1 cellular context compared by ENCODE assay signal in genomic region chr4:79248610-79249009, GRCh38.
TF ChIP-seq lines count a peak whose summit lies in the region.

No MANE protein-coding gene starts in this region.

TF ChIP-seq in GM12878, 131 proteins besides CTCF, POLR2A, EP300 and RAD21:
- TF ChIP-seq POLR2AphosphoS2 (IDR thresholded peaks at IDR 0.05; ENCODE audit: low read depth, low read length) (no peak), TBL1XR1 (IDR thresholded peaks at IDR 0.05; ENCODE audit: low read depth, low read length) (no peak), RELA (IDR thresholded peaks at IDR 0.05; ENCODE audit: borderline replicate concordance, partially characterized antibody) (no peak), ATF3 (IDR thresholded peaks at IDR 0.05; ENCODE audit: borderline replicate concordance, extremely low read depth, low read depth, low read length) (no peak), ZBED1 (IDR thresholded peaks at IDR 0.05; ENCODE audit: borderline replicate concordance) (no peak), GABPA (IDR thresholded peaks at IDR 0.05; ENCODE audit: low read depth) (no peak), ZNF207 (IDR thresholded peaks at IDR 0.05; ENCODE audit: borderline replicate concordance) (no peak), BHLHE40 (IDR thresholded peaks at IDR 0.05; ENCODE audit: borderline replicate concordance in 1 of 2, low read depth in 2 of 2, low read length in 1 of 2) (peak in 1 of 2 experiments; percentile 45; a peak in 1 of 4 replicates), IRF4 (IDR thresholded peaks at IDR 0.05; ENCODE audit: low read depth, low read length) (no peak)
